Comparison of ENCODE assay signal across 8 cellular contexts in the genomic region with DNA sequence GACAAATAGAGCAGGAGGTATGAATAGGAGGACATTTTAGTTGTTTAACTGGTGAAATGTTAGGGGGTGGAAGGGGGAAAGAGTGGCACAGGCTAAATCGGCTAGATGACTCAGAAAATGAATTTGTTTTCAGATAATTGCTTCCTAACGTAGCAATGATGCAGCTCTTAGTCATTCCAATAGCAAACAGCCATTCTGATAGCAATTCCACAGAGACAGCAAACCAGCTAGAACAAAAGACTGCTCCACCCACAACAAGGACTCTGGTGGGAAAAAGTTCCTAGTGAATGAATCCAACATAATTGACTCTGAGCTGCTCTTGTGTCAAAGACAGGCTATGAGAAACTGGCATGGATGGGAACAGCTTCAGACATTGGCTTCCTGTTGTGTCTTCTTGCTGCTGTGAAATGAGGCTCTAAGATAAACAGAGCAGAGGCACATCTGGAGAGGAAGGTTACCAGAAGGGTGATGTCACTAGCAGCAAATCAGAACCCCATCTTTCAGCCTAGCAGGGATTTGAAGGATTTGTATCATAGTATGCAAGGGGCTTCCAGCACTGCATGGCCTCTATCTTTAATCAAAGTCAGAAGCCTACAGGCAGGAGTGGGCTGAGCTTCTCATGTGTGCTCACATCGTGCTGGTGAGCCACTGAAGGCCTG. TPM values are rescaled to one million over a fixed set of nuclear protein-coding genes. Genes with fewer than 3 reads are reported as not detected.
DNase-seq lines count a peak whose midpoint lies in the region; ATAC-seq and TF ChIP-seq lines count a peak whose summit lies in the region.

No MANE protein-coding gene starts in this region.

- H3K27me3 ChIP-seq in gastroesophageal sphincter = no peaks in the 10 kb centered on the region

- no peak for TF ChIP-seq POLR2A in gastroesophageal sphincter (IDR thresholded peaks at IDR 0.05)

- TF ChIP-seq CTCF in gastroesophageal sphincter (IDR thresholded peaks at IDR 0.05) = no peak

- TF ChIP-seq EP300 in gastroesophageal sphincter (IDR thresholded peaks at IDR 0.05) = no peak

- H3K4me1 ChIP-seq in gastroesophageal sphincter = peaks cover 0 to 37% (median 11%) of the 10 kb centered on the region in 3 donors

- WGBS in gastroesophageal sphincter (ENCODE audit: low coverage in 1 of 2), 2 donors = 13 to 23% methylated on average over 3 of the region's 3 CpGs

- H3K36me3 ChIP-seq in gastroesophageal sphincter = no peaks in the 10 kb centered on the region

- H3K4me3 ChIP-seq in gastroesophageal sphincter = no peak overlapping the region

- H3K27ac ChIP-seq in gastroesophageal sphincter = peak overlapping the region in 3 of 4 donors; percentile 64 to 71 (median 69)

- peak; percentile 84 for ATAC-seq in gastroesophageal sphincter
- ATAC-seq in GM19023 (IDR thresholded peaks at IDR 0.05; ENCODE audit: unreplicated experiment) = no peak

- peak; percentile 8 for DNase-seq in activated CD4-positive, alpha-beta T cell treated with anti-CD3 and anti-CD28 coated beads for 48 hours
- no peak for DNase-seq in activated CD4-positive, alpha-beta T cell treated with anti-CD3 and anti-CD28 coated beads for 1 hour
- peak; percentile 2 to 10 for DNase-seq in activated CD4-positive, alpha-beta T cell treated with anti-CD3 and anti-CD28 coated beads, Interleukin-2, amount 50 U/mL, for 24 hours (ENCODE audit: low read depth in 1 of 2, low spot score in 1 of 2)
- DNase-seq in smooth muscle cell of the brain vasculature (ENCODE audit: low read depth, low spot score) (peak; percentile 82), activated gamma-delta T cell treated with Interleukin-2 at 50 U/mL for 16 hours (no peak), D341Med (ENCODE audit: low spot score) (no peak)

- no peaks in the 10 kb centered on the region for H3K9me3 ChIP-seq in gastroesophageal sphincter

RNA-seq across cellular contexts. Expression of a gene that starts 28.1 kb away (rescaled TPM):
- total RNA-seq in gastroesophageal sphincter = 1 to 10 TPM in 1 of 4 donors, under 1 TPM in 2, not detected in 1; 0.50 to 3.4 (median 0.81) TPM

RNA-seq across cellular contexts. Expression of a gene that starts 59.1 kb away (rescaled TPM):
- not detected for total RNA-seq in gastroesophageal sphincter

Comparison
In these comparisons a context has a peak if more than half of its experiments do, and no peak if none do; other contexts are left out.
1. DNase-seq: peak in activated CD4-positive, alpha-beta T cell treated with anti-CD3 and anti-CD28 coated beads for 48 hours (single experiment), activated CD4-positive, alpha-beta T cell treated with anti-CD3 and anti-CD28 coated beads, Interleukin-2, amount 50 U/mL, for 24 hours (2 of 2) and smooth muscle cell of the brain vasculature (single experiment); none in activated CD4-positive, alpha-beta T cell treated with anti-CD3 and anti-CD28 coated beads for 1 hour (single experiment), activated gamma-delta T cell treated with Interleukin-2 at 50 U/mL for 16 hours (single experiment) and D341Med (single experiment).